Comparison of ENCODE assay signal across 10 cellular contexts in the genomic region with DNA sequence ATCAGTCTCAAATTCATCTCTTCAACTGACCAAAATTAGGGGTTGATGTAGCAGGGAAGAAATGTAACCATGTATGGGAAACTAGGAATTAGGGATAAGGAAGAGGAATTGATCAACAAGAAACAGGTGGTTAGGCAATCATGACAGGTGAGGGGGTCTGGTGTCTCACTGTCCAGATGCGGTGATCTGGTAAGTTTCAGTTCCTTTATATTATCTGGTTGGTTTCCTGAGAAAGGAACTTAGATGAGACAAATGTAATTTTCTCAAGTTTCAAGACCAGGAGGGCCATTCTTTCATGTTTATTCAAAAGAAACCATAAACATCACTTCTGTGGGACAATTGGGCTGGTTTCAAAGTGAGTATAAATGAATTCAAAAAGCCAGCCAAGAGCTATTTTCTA.
DNase-seq lines count a peak whose midpoint lies in the region; ATAC-seq, FAIRE-seq and TF ChIP-seq lines count a peak whose summit lies in the region.
"Had no signal": no experiment of that assay in that cellular context is flagged by ENCODE, and none has a peak within 500 bp of the region (broad histone marks: within the 10 kb centered on the region; RNA-seq: fewer than 3 reads in every experiment).

No MANE protein-coding gene starts in this region.

- intact Hi-C loops in lower lobe of right lung (cut with DNase I): no loop called here

- H3K4me1 ChIP-seq in lower lobe of right lung: no peaks in the 10 kb centered on the region

- no peak overlapping the region for H3K4me3 ChIP-seq in lower lobe of right lung

- TF ChIP-seq CTCF in lower lobe of right lung (IDR thresholded peaks at IDR 0.05): no peak

- H3K36me3 ChIP-seq in lower lobe of right lung: no peaks in the 10 kb centered on the region

- peaks cover 4% of the 10 kb centered on the region for H3K9me3 ChIP-seq in lower lobe of right lung

- H3K27me3 ChIP-seq in lower lobe of right lung (ENCODE audit: low read depth): no peaks in the 10 kb centered on the region

- FAIRE-seq in frontal cortex (lab: Jason Lieb, UNC): no peak

- no peak for DNase-seq in frontal cortex (ENCODE audit: low spot score in 2 of 2)
- DNase-seq in epidermal melanocyte (ENCODE audit: insufficient read length, low spot score): no peak
- no peak for DNase-seq in lower lobe of right lung
- DNase-seq: NCI-H446 treated with DMSO at 0.1 percent for 48 hours had no signal

- no peak overlapping the region for H3K27ac ChIP-seq in lower lobe of right lung
- H3K27ac ChIP-seq: epithelial cell of prostate had no signal

- ATAC-seq in GM18498 (IDR thresholded peaks at IDR 0.05; ENCODE audit: unreplicated experiment) (peak; percentile 94), GM19455 (IDR thresholded peaks at IDR 0.05; ENCODE audit: unreplicated experiment) (peak; percentile 89), HG02870 (IDR thresholded peaks at IDR 0.05; ENCODE audit: unreplicated experiment) (peak; percentile 96), HG03521 (IDR thresholded peaks at IDR 0.05; ENCODE audit: unreplicated experiment) (peak; percentile 59), esophagus mucosa (no peak), lower lobe of right lung (no peak)

Comparison
In these comparisons a context has a peak if more than half of its experiments do, and no peak if none do; other contexts are left out.
1. ATAC-seq: peak in GM18498 (single experiment), GM19455 (single experiment), HG02870 (single experiment) and HG03521 (single experiment); none in esophagus mucosa (single experiment) and lower lobe of right lung (0 of 2).